28 cellular contexts compared by ENCODE assay signal in the genomic region with DNA sequence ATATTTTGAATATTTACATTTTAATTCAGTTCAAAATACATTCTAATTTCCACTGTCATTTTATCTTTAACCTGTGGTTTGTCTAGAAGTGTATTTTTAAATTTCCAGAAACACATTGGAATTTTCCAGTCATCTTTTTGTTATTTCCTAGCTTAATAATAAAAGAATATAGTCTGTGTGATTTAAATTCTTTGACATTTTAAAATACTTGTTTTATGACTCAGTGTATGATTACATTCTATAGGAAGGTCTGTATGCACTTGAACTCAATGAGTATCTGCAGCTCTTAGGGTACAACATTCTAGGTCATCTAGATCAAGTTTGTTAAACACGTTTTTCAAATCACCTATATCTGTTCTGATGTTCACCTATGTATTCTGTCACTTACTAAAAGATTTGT.
A peak's percentile ranks its signal among the peaks of the same experiment; 100 is the strongest.
DNase-seq lines count a peak whose midpoint lies in the region; ATAC-seq, FAIRE-seq and TF ChIP-seq lines count a peak whose summit lies in the region.
"Had no signal": no experiment of that assay in that cellular context is flagged by ENCODE, and none has a peak within 500 bp of the region (broad histone marks: within the 10 kb centered on the region; RNA-seq: fewer than 3 reads in every experiment).

No MANE protein-coding gene starts in this region.

- H3K4me3 ChIP-seq in keratinocyte (ENCODE audit: control insufficient read depth in 2 of 3, extremely low read depth in 1 of 3, insufficient read depth in 2 of 3, low read depth in 1 of 3, low read length in 3 of 3) = no peak overlapping the region
- H3K4me3 ChIP-seq in testis = no peak overlapping the region
- H3K4me3 ChIP-seq: K562, pancreas, right atrium auricular region, upper lobe of left lung had no signal

- FAIRE-seq in GM12892 (lab: Jason Lieb, UNC) (peak; percentile 5), keratinocyte (lab: Jason Lieb, UNC) (peak; percentile 55)
- FAIRE-seq: D721Med, pancreas had no signal

- peak; percentile 1 for ATAC-seq in HG03108 (IDR thresholded peaks at IDR 0.05; ENCODE audit: unreplicated experiment)
- peak; percentile 67 for ATAC-seq in SK-N-SH treated with all-trans-retinoic acid at 6 μM for 48 hours
- ATAC-seq in GM18520 (IDR thresholded peaks at IDR 0.05; ENCODE audit: unreplicated experiment) = no peak
- ATAC-seq: K562, left ventricle myocardium superior, natural killer cell, pancreas had no signal

- H3K36me3 ChIP-seq in keratinocyte (ENCODE audit: control insufficient read depth in 2 of 2, extremely low read depth in 1 of 2, insufficient read depth in 2 of 2, low read length in 2 of 2) (no peaks in the 10 kb centered on the region), testis (ENCODE audit: low read depth, missing control alignments) (no peaks in the 10 kb centered on the region)
- H3K36me3 ChIP-seq: pancreas, right atrium auricular region, upper lobe of left lung had no signal

- dilution Hi-C loops in keratinocyte (cut with MboI; ENCODE audit: extremely low pct_ligation_motif_present, low sequenced_read_pairs) = no loop called here

- peaks cover 24% of the 10 kb centered on the region for H3K4me1 ChIP-seq in keratinocyte (ENCODE audit: control insufficient read depth, extremely low read depth, insufficient read depth, low read length)
- H3K4me1 ChIP-seq in testis = peaks cover 3% of the 10 kb centered on the region
- H3K4me1 ChIP-seq: pancreas had no signal

- no peak overlapping the region for H3K27ac ChIP-seq in keratinocyte (ENCODE audit: control insufficient read depth, insufficient read depth, low read length)
- no peak overlapping the region for H3K27ac ChIP-seq in testis
- H3K27ac ChIP-seq: C4-2B, pancreas, right atrium auricular region, upper lobe of left lung had no signal

- DNase-seq in GM12892 (ENCODE audit: insufficient read length) = no peak
- DNase-seq in keratinocyte (ENCODE audit: low read depth, low spot score) = no peak
- no peak for DNase-seq in testis
- DNase-seq in HuH-7 (ENCODE audit: low spot score) = no peak
- DNase-seq in germinal center (ENCODE audit: low spot score) = no peak
- DNase-seq: activated CD4-positive, CD25-positive, alpha-beta regulatory T cell treated with anti-CD3 and anti-CD28 coated beads, Interleukin-2, amount 50 U/mL, for 72 hours; activated CD8-positive, alpha-beta memory T cell treated with anti-CD3 and anti-CD28 coated beads for 24 hours; activated naive CD4-positive, alpha-beta T cell; activated T-cell treated with anti-CD3 and anti-CD28 coated beads, Interleukin-2, amount 50 U/mL, for 24 hours; caudate nucleus; dermis blood vessel endothelial cell; erythroblast; foreskin melanocyte; hippocampal formation; left ventricle myocardium superior; natural killer cell; NCI-H748 treated with DMSO at 0.1 percent for 48 hours; pancreas; SHP77; stimulated activated CD4-positive, alpha-beta T cell treated with anti-CD3 and anti-CD28 coated beads, Interleukin-12 subunit alpha, Interleukin-12 subunit beta, amount 100 ng/mL, for 4 hours; upper lobe of left lung had no signal

- WGBS in testis, 2 donors = 79 to 92% methylated on average over 1 of the region's 1 CpG

- no peak overlapping the region for H3K4me2 ChIP-seq in keratinocyte (ENCODE audit: control insufficient read depth, extremely low read depth, insufficient read depth, low read depth, low read length)

- no peak overlapping the region for H2AFZ ChIP-seq in keratinocyte (ENCODE audit: control insufficient read depth, low read length)

- H3K27me3 ChIP-seq in keratinocyte (ENCODE audit: control insufficient read depth, extremely low read depth, insufficient read depth, low read length) = no peaks in the 10 kb centered on the region
- no peaks in the 10 kb centered on the region for H3K27me3 ChIP-seq in testis
- H3K27me3 ChIP-seq: pancreas, right atrium auricular region, upper lobe of left lung had no signal

- no peaks in the 10 kb centered on the region for H3K9me1 ChIP-seq in keratinocyte (ENCODE audit: control insufficient read depth, extremely low read depth, insufficient read depth, low read length)

- no peak for TF ChIP-seq CTCF in keratinocyte (optimal IDR thresholded peaks at IDR 0.05 in 1 of 3, IDR thresholded peaks at IDR 0.05 in 1 of 3, conservative IDR thresholded peaks at IDR 0.05 in 1 of 3; ENCODE audit: extremely low read depth in 1 of 3, insufficient read depth in 2 of 3, low read length in 3 of 3)
- TF ChIP-seq CTCF in testis (IDR thresholded peaks at IDR 0.05) = no peak

- no peaks in the 10 kb centered on the region for H4K20me1 ChIP-seq in keratinocyte (ENCODE audit: control insufficient read depth, extremely low read depth, insufficient read depth, low read length)

- no peaks in the 10 kb centered on the region for H3K9me3 ChIP-seq in keratinocyte (ENCODE audit: control insufficient read depth, low read depth, low read length)
- no peaks in the 10 kb centered on the region for H3K9me3 ChIP-seq in testis
- H3K9me3 ChIP-seq: pancreas, right atrium auricular region, upper lobe of left lung had no signal

- no peak overlapping the region for H3K9ac ChIP-seq in keratinocyte (ENCODE audit: control insufficient read depth, extremely low read depth, insufficient read depth, low read length)

- H3K79me2 ChIP-seq in keratinocyte (ENCODE audit: control insufficient read depth, insufficient read depth, low read length) = no peaks in the 10 kb centered on the region

- intact Hi-C loops in testis (cut with DNase I; ENCODE audit: low total_unique reads) = no loop called here

- no peak for TF ChIP-seq POLR2A in GM12892 (IDR thresholded peaks at IDR 0.05; ENCODE audit: low read depth, low read length)
- no peak for TF ChIP-seq POLR2A in testis (IDR thresholded peaks at IDR 0.05)

TF ChIP-seq in SK-N-SH treated with all-trans-retinoic acid at 6 μM for 48 hours, 23 proteins besides CTCF, POLR2A, EP300 and RAD21:
- TF ChIP-seq RARB (CRISPR knock-in tag; IDR thresholded peaks at IDR 0.05) = no peak
- peak; percentile 40 for TF ChIP-seq ISL1 (CRISPR knock-in tag; IDR thresholded peaks at IDR 0.05)
